In the genomic region with DNA sequence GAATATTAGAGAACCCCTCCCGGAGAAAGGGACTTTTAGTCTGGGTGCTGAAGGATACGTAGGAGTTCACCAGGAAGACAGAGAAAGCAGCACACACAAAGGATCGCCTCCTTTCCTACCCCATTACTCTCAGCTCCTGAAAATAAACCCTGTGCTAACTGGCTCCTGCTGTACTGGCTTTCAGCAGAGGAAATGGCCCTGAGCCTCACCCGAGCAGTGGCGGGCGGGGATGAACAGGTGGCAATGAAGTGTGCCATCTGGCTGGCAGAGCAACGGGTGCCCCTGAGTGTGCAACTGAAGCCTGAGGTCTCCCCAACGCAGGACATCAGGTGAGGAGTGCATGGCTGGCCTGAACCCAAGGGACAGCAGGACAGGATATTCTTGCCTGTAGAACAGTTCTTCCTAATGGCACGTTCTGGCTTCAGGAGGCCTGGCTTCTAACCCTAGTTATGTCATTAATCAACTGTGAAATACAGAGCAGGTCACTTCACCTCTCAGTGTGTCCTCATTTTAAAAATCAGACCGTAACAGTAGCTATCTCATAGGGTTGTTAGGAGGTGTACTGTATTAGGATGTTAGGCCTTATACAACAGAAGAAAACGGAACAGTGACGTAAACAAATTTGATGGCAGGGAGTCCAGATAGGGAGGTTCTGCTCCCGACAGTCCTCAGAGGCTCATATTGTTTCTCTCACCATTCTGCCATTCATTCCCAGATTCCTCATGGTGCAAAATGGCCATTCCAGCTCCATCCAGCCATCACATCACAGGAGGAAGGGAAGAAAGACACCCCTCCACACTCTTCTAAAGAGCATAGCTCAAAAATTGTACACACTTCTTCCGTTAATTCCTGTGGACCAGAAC, we compare ENCODE assay signal across 8 cellular contexts. TPM values are rescaled to one million over a fixed set of nuclear protein-coding genes. Genes with fewer than 3 reads are reported as not detected.
DNase-seq lines count a peak whose midpoint lies in the region; ATAC-seq and TF ChIP-seq lines count a peak whose summit lies in the region.

No MANE protein-coding gene starts in this region.

- DNase-seq in GM12864 (ENCODE audit: low read depth): no peak
- DNase-seq in RPMI8226: peak; percentile 17
- no peak for DNase-seq in epithelial cell of esophagus (ENCODE audit: low read depth)
- DNase-seq in sigmoid colon: no peak
- no peak for DNase-seq in ecto neural progenitor cell (ENCODE audit: low spot score)
- DNase-seq in Kasumi-1 (lab: John Stamatoyannopoulos, UW): no peak
- DNase-seq in epidermal melanocyte (ENCODE audit: insufficient read length, low spot score): no peak

- WGBS in sigmoid colon, 2 donors: 48 to 67% methylated on average over 14 of the region's 14 CpGs

- peak overlapping the region in 3 of 4 donors; percentile 88 to 96 (median 94) for H3K27ac ChIP-seq in sigmoid colon

- H3K9me3 ChIP-seq in sigmoid colon: no peaks in the 10 kb centered on the region

- H3K4me3 ChIP-seq in GM12864 (ENCODE audit: low read depth, low read length) (peak overlapping the region; percentile 95), epithelial cell of esophagus (ENCODE audit: low read length) (peak overlapping the region; percentile 97), sigmoid colon (peak overlapping the region in 3 of 4 donors; percentile 8 to 99 (median 99))

- peaks cover 0 to 33% (median 24%) of the 10 kb centered on the region in 4 donors for H3K4me1 ChIP-seq in sigmoid colon

- no peak for ATAC-seq in GM21367 (IDR thresholded peaks at IDR 0.05; ENCODE audit: unreplicated experiment)

- H3K27me3 ChIP-seq in sigmoid colon: no peaks in the 10 kb centered on the region

- TF ChIP-seq POLR2A in sigmoid colon (IDR thresholded peaks at IDR 0.05): no peak

- TF ChIP-seq EP300 in sigmoid colon (IDR thresholded peaks at IDR 0.05): no peak

- peaks cover 0 to 23% (median 1%) of the 10 kb centered on the region in 4 donors for H3K36me3 ChIP-seq in sigmoid colon

- no peak for TF ChIP-seq CTCF in GM12864 (IDR thresholded peaks at IDR 0.05; ENCODE audit: low read depth, low read length, missing control alignments)
- no peak for TF ChIP-seq CTCF in epithelial cell of esophagus (IDR thresholded peaks at IDR 0.05; ENCODE audit: insufficient read depth, low read depth, low read length, missing control alignments)
- no peak for TF ChIP-seq CTCF in sigmoid colon (IDR thresholded peaks at IDR 0.05)

- intact Hi-C loops in sigmoid colon (cut with DNase I): loop anchor here (2.0 to 5.0 kb wide), 3 partner anchors 53 to 133 kb away; partner anchors contain the start of genes CSNK2A1 and TBC1D20

RNA-seq across cellular contexts. Expression of gene RBCK1, which starts 1.8 kb away (rescaled TPM):
- total RNA-seq in sigmoid colon: 10 to 100 TPM; 60.7 to 77.5 (median 65.1) TPM
- 100 to 1,000 TPM in 1 of 3 donors, 10 to 100 TPM in 2; 87.7 to 197 (median 99.0) TPM for polyA plus RNA-seq in sigmoid colon

RNA-seq across cellular contexts. Expression of gene TRIB3, which starts 29.4 kb away (rescaled TPM):
- total RNA-seq in sigmoid colon: 1 to 10 TPM; 1.4 to 2.9 (median 1.6) TPM
- polyA plus RNA-seq in sigmoid colon: 10 to 100 TPM in 2 of 3 donors, 1 to 10 TPM in 1; 9.6 to 29.2 (median 17.8) TPM

RNA-seq across cellular contexts. Expression of gene TBC1D20, which starts 52.4 kb away (rescaled TPM):
- 10 to 100 TPM; 32.6 to 42.9 (median 35.3) TPM for total RNA-seq in sigmoid colon
- 10 to 100 TPM; 16.8 to 22.2 (median 20.6) TPM for polyA plus RNA-seq in sigmoid colon
